Comparison of ENCODE assay signal across 2 cellular contexts in genomic region chr19:50830266-50831025, GRCh38.
TF ChIP-seq lines count a peak whose summit lies in the region.

No MANE protein-coding gene starts in this region.

TF ChIP-seq in A549, 52 proteins besides CTCF, POLR2A, EP300 and RAD21:
- TF ChIP-seq KDM5A (IDR thresholded peaks at IDR 0.05) = no peak
- no peak for TF ChIP-seq NFE2L2 (conservative IDR thresholded peaks at IDR 0.05; ENCODE audit: low read length)
- TF ChIP-seq HMGXB4 (CRISPR knock-in tag; IDR thresholded peaks at IDR 0.05; ENCODE audit: borderline replicate concordance) = no peak
- no peak for TF ChIP-seq MAZ (IDR thresholded peaks at IDR 0.05; ENCODE audit: borderline replicate concordance, low read depth, low read length)
- no peak for TF ChIP-seq FOSL2 (IDR thresholded peaks at IDR 0.05)
- TF ChIP-seq FOSL2 (CRISPR knock-in tag; IDR thresholded peaks at IDR 0.05) = no peak
- no peak for TF ChIP-seq SMC3 (IDR thresholded peaks at IDR 0.05)
- no peak for TF ChIP-seq CBX2 (IDR thresholded peaks at IDR 0.05; ENCODE audit: borderline replicate concordance, low read depth)
- no peak for TF ChIP-seq TFCP2L1 (CRISPR knock-in tag; IDR thresholded peaks at IDR 0.05)
- TF ChIP-seq CHD4 (IDR thresholded peaks at IDR 0.05; ENCODE audit: borderline replicate concordance) = no peak
- no peak for TF ChIP-seq BCL3 (IDR thresholded peaks at IDR 0.05)
- no peak for TF ChIP-seq PHF8 (IDR thresholded peaks at IDR 0.05; ENCODE audit: borderline replicate concordance, low read depth)
- no peak for TF ChIP-seq TP53 (CRISPR knock-in tag; IDR thresholded peaks at IDR 0.05)
- TF ChIP-seq ELK1 (IDR thresholded peaks at IDR 0.05; ENCODE audit: low read depth, low read length) = no peak
- no peak for TF ChIP-seq CHD2 (IDR thresholded peaks at IDR 0.05; ENCODE audit: low read length, partially characterized antibody)
- no peak for TF ChIP-seq HES2 (IDR thresholded peaks at IDR 0.05)
- TF ChIP-seq PBX3 (IDR thresholded peaks at IDR 0.05) = no peak
- no peak for TF ChIP-seq RCOR1 (IDR thresholded peaks at IDR 0.05; ENCODE audit: low read depth, low read length)
- no peak for TF ChIP-seq HDAC2 (IDR thresholded peaks at IDR 0.05)
- no peak for TF ChIP-seq FOSB (CRISPR knock-in tag; IDR thresholded peaks at IDR 0.05)

TF ChIP-seq in HepG2, 621 proteins besides CTCF, POLR2A, EP300 and RAD21:
- TF ChIP-seq SSRP1 (CRISPR knock-in tag; IDR thresholded peaks at IDR 0.05) = no peak
- TF ChIP-seq ZBTB26 (CRISPR knock-in tag; IDR thresholded peaks at IDR 0.05; ENCODE audit: borderline replicate concordance) = no peak
- TF ChIP-seq DNMT3B (CRISPR knock-in tag; conservative IDR thresholded peaks at IDR 0.05) = no peak
- TF ChIP-seq ZNF563 (CRISPR knock-in tag; IDR thresholded peaks at IDR 0.05) = no peak
- no peak for TF ChIP-seq ZNF550 (CRISPR knock-in tag; IDR thresholded peaks at IDR 0.05; ENCODE audit: borderline replicate concordance)
- no peak for TF ChIP-seq CERS6 (CRISPR knock-in tag; IDR thresholded peaks at IDR 0.05)
- TF ChIP-seq SNRNP70 (IDR thresholded peaks at IDR 0.05; ENCODE audit: low read depth, low read length) = no peak
- TF ChIP-seq ATF5 (CRISPR knock-in tag; IDR thresholded peaks at IDR 0.05; ENCODE audit: low read depth) = no peak
- no peak for TF ChIP-seq KLF15 (CRISPR knock-in tag; IDR thresholded peaks at IDR 0.05; ENCODE audit: borderline replicate concordance)
- no peak for TF ChIP-seq NFYB (CRISPR knock-in tag; IDR thresholded peaks at IDR 0.05)
- TF ChIP-seq HNRNPLL (IDR thresholded peaks at IDR 0.05; ENCODE audit: low read depth, low read length, poor library complexity, severe bottlenecking) = no peak
- TF ChIP-seq STAT5B (CRISPR knock-in tag; IDR thresholded peaks at IDR 0.05) = no peak
- TF ChIP-seq ZMYM4 (CRISPR knock-in tag; IDR thresholded peaks at IDR 0.05) = no peak
- TF ChIP-seq ATF7-NPFF (CRISPR knock-in tag; IDR thresholded peaks at IDR 0.05; ENCODE audit: low read depth) = no peak
- no peak for TF ChIP-seq SRF (IDR thresholded peaks at IDR 0.05; ENCODE audit: low read depth, low read length)
